In the genomic region with DNA sequence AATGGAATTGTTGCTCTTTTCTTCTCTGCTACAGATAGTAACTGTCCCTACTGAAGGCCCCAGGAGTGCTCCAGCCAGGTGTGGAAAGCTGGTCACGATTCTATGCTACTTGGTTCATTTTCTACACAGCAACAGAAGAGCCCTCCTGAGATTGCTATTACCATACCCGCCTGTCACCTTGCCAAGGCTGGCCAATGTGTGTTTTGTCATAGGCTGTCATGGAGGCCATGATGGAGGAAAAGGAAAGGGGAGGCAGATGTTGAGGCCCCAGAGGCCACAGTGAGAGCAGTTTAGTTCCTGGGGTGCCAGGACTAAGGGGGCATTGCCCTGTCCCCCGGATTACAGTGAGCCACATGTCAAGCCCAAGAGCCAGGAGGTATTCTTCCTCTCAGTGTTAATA, we compare ENCODE assay signal across 8 cellular contexts. TPM values are rescaled to one million over a fixed set of nuclear protein-coding genes. Genes with fewer than 3 reads are reported as not detected.
DNase-seq lines count a peak whose midpoint lies in the region; ATAC-seq and TF ChIP-seq lines count a peak whose summit lies in the region.

No MANE protein-coding gene starts in this region.

- TF ChIP-seq POLR2A in transverse colon (IDR thresholded peaks at IDR 0.05), result no peak

- H3K27me3 Mint-ChIP-seq in activated T-cell treated with anti-CD3 and anti-CD28 coated beads, Interleukin-2, amount 50 U/mL, for 4 hours (ENCODE audit: low read depth), result no peaks in the 10 kb centered on the region

- H3K4me1 Mint-ChIP-seq in activated T-cell treated with anti-CD3 and anti-CD28 coated beads, Interleukin-2, amount 50 U/mL, for 4 hours (ENCODE audit: low read depth), result peaks cover 43% of the 10 kb centered on the region

- H3K4me3 ChIP-seq in adipocyte (ENCODE audit: low read length) (peak overlapping the region; percentile 96), left lung (peak overlapping the region; percentile 86 to 91), transverse colon (peak overlapping the region in 3 of 4 donors; percentile 64 to 72 (median 65))

- peaks cover 38% of the 10 kb centered on the region for H3K36me3 ChIP-seq in adipocyte (ENCODE audit: control insufficient read depth, insufficient read depth, low read length, severe bottlenecking)
- H3K36me3 ChIP-seq in left lung, result peaks cover 0 to 52% of the 10 kb centered on the region in 2 donors
- peaks cover 0 to 14% (median 5%) of the 10 kb centered on the region in 4 donors for H3K36me3 ChIP-seq in transverse colon

- intact Hi-C loops in left lung (cut with DNase I) (no loop called here), transverse colon (cut with DNase I; ENCODE audit: low total_unique reads) (no loop called here)

- H3K27ac ChIP-seq in left lung (no peak overlapping the region), transverse colon (peak overlapping the region in 3 of 4 donors; percentile 92 to 95 (median 94))

- in situ Hi-C loops in transverse colon (cut with MboI; ENCODE audit: low pct_ligation_motif_present in 1 of 4, low pct_unique_long_range_greater_than_20kb in 1 of 4, low sequenced_read_pairs in 3 of 4), result no loop called here

- H3K4me1 ChIP-seq in adipocyte (ENCODE audit: control insufficient read depth, insufficient read depth, low read length) (peaks cover 55% of the 10 kb centered on the region), left lung (peaks cover 9 to 61% of the 10 kb centered on the region in 2 donors), transverse colon (peaks cover 7 to 30% (median 20%) of the 10 kb centered on the region in 4 donors)

- peak overlapping the region; percentile 98 for H3K4me3 Mint-ChIP-seq in activated T-cell treated with anti-CD3 and anti-CD28 coated beads, Interleukin-2, amount 50 U/mL, for 4 hours

- H3K9ac ChIP-seq in adipocyte (ENCODE audit: low read length), result peak overlapping the region; percentile 99

- H3K27me3 ChIP-seq in adipocyte (replicated peaks; ENCODE audit: control insufficient read depth, insufficient read depth, low read length), result no peaks in the 10 kb centered on the region
- no peaks in the 10 kb centered on the region for H3K27me3 ChIP-seq in left lung
- no peaks in the 10 kb centered on the region for H3K27me3 ChIP-seq in transverse colon

- TF ChIP-seq CTCF in left lung (IDR thresholded peaks at IDR 0.05) (no peak), transverse colon (IDR thresholded peaks at IDR 0.05) (no peak)

- DNase-seq in activated T-cell treated with anti-CD3 and anti-CD28 coated beads, Interleukin-2, amount 50 U/mL, for 4 hours, result no peak
- DNase-seq in activated T-cell treated with anti-CD3 and anti-CD28 coated beads for 4 hours (no peak), adipocyte (ENCODE audit: low read depth) (no peak), left lung (no peak), transverse colon (no peak), COLO668 (lab: John Stamatoyannopoulos, UW; ENCODE audit: unreplicated experiment) (no peak)

- TF ChIP-seq EP300 in transverse colon (IDR thresholded peaks at IDR 0.05; ENCODE audit: low read depth), result no peak

- peaks cover 30% of the 10 kb centered on the region for H3K36me3 Mint-ChIP-seq in activated T-cell treated with anti-CD3 and anti-CD28 coated beads, Interleukin-2, amount 50 U/mL, for 4 hours (ENCODE audit: insufficient read depth)

- H3K9me3 Mint-ChIP-seq in activated T-cell treated with anti-CD3 and anti-CD28 coated beads, Interleukin-2, amount 50 U/mL, for 4 hours, result no peaks in the 10 kb centered on the region

- H3K9me3 ChIP-seq in adipocyte (ENCODE audit: control insufficient read depth, low read length) (no peaks in the 10 kb centered on the region), left lung (no peaks in the 10 kb centered on the region), transverse colon (no peaks in the 10 kb centered on the region)

- 40 to 82% methylated on average over 1 to 3 of the region's 3 CpGs for WGBS in transverse colon (ENCODE audit: low coverage in 1 of 2), 2 donors

- ATAC-seq in activated T-cell treated with anti-CD3 and anti-CD28 coated beads, Interleukin-2, amount 50 U/mL, for 4 hours, result no peak
- ATAC-seq in left lung (no peak), HG03565 (IDR thresholded peaks at IDR 0.05; ENCODE audit: unreplicated experiment) (no peak), HG03045 (IDR thresholded peaks at IDR 0.05; ENCODE audit: unreplicated experiment) (no peak)

RNA-seq across cellular contexts. Expression of a gene that starts 1.0 kb away (rescaled TPM):
- 1 to 10 TPM; 5.5 to 9.9 (median 8.8) TPM for total RNA-seq in activated T-cell treated with anti-CD3 and anti-CD28 coated beads, Interleukin-2, amount 50 U/mL, for 4 hours
- total RNA-seq in left lung (10 to 100 TPM; 20.8 to 21.7 TPM), transverse colon (10 to 100 TPM; 13.3 to 37.8 (median 32.8) TPM)

RNA-seq across cellular contexts. Expression of a gene that starts 1.2 kb away (rescaled TPM):
- 10 to 100 TPM; 16.0 to 18.6 (median 16.2) TPM for total RNA-seq in activated T-cell treated with anti-CD3 and anti-CD28 coated beads, Interleukin-2, amount 50 U/mL, for 4 hours
- total RNA-seq in left lung, result 10 to 100 TPM; 67.6 to 68.1 TPM
- total RNA-seq in transverse colon, result 100 to 1,000 TPM; 109 to 638 (median 330) TPM

RNA-seq across cellular contexts. Expression of a gene that starts 27.7 kb away (rescaled TPM):
- 10 to 100 TPM; 93.8 to 99.6 (median 98.1) TPM for total RNA-seq in activated T-cell treated with anti-CD3 and anti-CD28 coated beads, Interleukin-2, amount 50 U/mL, for 4 hours
- total RNA-seq in left lung, result 100 to 1,000 TPM; 122 to 133 TPM
- total RNA-seq in transverse colon, result 100 to 1,000 TPM; 113 to 234 (median 232) TPM

RNA-seq across cellular contexts. Expression of a gene that starts 54.6 kb away (rescaled TPM):
- total RNA-seq in activated T-cell treated with anti-CD3 and anti-CD28 coated beads, Interleukin-2, amount 50 U/mL, for 4 hours, result 10 to 100 TPM in 1 of 3 donors, 1 to 10 TPM in 2; 9.1 to 10.9 (median 9.5) TPM
- 100 to 1,000 TPM; 340 to 418 TPM for total RNA-seq in left lung
- 10 to 100 TPM; 18.3 to 92.1 (median 45.2) TPM for total RNA-seq in transverse colon

Comparison
In these comparisons a context has a peak if more than half of its experiments do, and no peak if none do; other contexts are left out.
1. H3K27ac ChIP-seq: peak in transverse colon (3 of 4); none in left lung (0 of 2).
2. Peak in every context shown above with its lines, with median percentiles within 50 percentile points of each other: H3K4me3 ChIP-seq.